ENCODE assay signal across 23 cellular contexts in genomic region chr16:86411878-86412277, GRCh38.
"Had no signal": no experiment of that assay in that cellular context is flagged by ENCODE, and none has a peak within 500 bp of the region (broad histone marks: within the 10 kb centered on the region; RNA-seq: fewer than 3 reads in every experiment).

No MANE protein-coding gene starts in this region.

- H3K27ac Mint-ChIP-seq: naive thymus-derived CD8-positive, alpha-beta T cell; stimulated activated effector memory CD8-positive, alpha-beta T cell treated with anti-CD3 and anti-CD28 coated beads, Interleukin-12 subunit alpha, Interleukin-12 subunit beta, amount 100 ng/mL, for 72 hours had no signal

- H3K27me3 ChIP-seq: pancreas, right lobe of liver, tibial nerve had no signal

- H3K4me3 Mint-ChIP-seq: naive thymus-derived CD8-positive, alpha-beta T cell; neural crest cell; stimulated activated effector memory CD8-positive, alpha-beta T cell treated with anti-CD3 and anti-CD28 coated beads, Interleukin-12 subunit alpha, Interleukin-12 subunit beta, amount 100 ng/mL, for 72 hours had no signal

- H3K4me1 ChIP-seq: gastrocnemius medialis, left lung, pancreas, right lobe of liver, tibial nerve, upper lobe of right lung, uterus had no signal

- H3K9me3 Mint-ChIP-seq: stimulated activated effector memory CD8-positive, alpha-beta T cell treated with anti-CD3 and anti-CD28 coated beads, Interleukin-12 subunit alpha, Interleukin-12 subunit beta, amount 100 ng/mL, for 72 hours had no signal

- H3K9me3 ChIP-seq: gastrocnemius medialis, left lung, neutrophil, pancreas, right lobe of liver, thoracic aorta, upper lobe of right lung, uterus had no signal

- H3K4me1 Mint-ChIP-seq: naive thymus-derived CD8-positive, alpha-beta T cell; stimulated activated effector memory CD8-positive, alpha-beta T cell treated with anti-CD3 and anti-CD28 coated beads, Interleukin-12 subunit alpha, Interleukin-12 subunit beta, amount 100 ng/mL, for 72 hours had no signal

- ATAC-seq: gastrocnemius medialis; heart left ventricle; left cardiac atrium; left lung; naive thymus-derived CD8-positive, alpha-beta T cell; pancreas; right lobe of liver; stimulated activated effector memory CD8-positive, alpha-beta T cell treated with anti-CD3 and anti-CD28 coated beads, Interleukin-12 subunit alpha, Interleukin-12 subunit beta, amount 100 ng/mL, for 72 hours; upper lobe of right lung had no signal

- H3K36me3 Mint-ChIP-seq: stimulated activated effector memory CD8-positive, alpha-beta T cell treated with anti-CD3 and anti-CD28 coated beads, Interleukin-12 subunit alpha, Interleukin-12 subunit beta, amount 100 ng/mL, for 72 hours had no signal

- DNase-seq: dorsolateral prefrontal cortex; effector CD4-positive, alpha-beta T cell; foreskin fibroblast; gastrocnemius medialis; heart left ventricle; hippocampal formation; left cardiac atrium; left lung; mesendoderm; midbrain; naive thymus-derived CD8-positive, alpha-beta T cell; pancreas; right lobe of liver; stimulated activated CD4-positive, alpha-beta T cell treated with anti-CD3 and anti-CD28 coated beads, Interleukin-2, amount 100 ng/mL, for 24 hours; stimulated activated CD4-positive, alpha-beta T cell treated with anti-CD3 and anti-CD28 coated beads, Interleukin-4, amount 100 ng/mL, for 24 hours; stimulated activated naive CD4-positive, alpha-beta T cell treated with Interleukin-2 at 50 U/mL for 16 hours; upper lobe of right lung; uterus had no signal

- H3K27ac ChIP-seq: dorsolateral prefrontal cortex, gastrocnemius medialis, left lung, neutrophil, pancreas, right lobe of liver, thoracic aorta, tibial nerve, upper lobe of right lung, uterus had no signal

- H3K4me3 ChIP-seq: dorsolateral prefrontal cortex, gastrocnemius medialis, heart left ventricle, left lung, pancreas, right lobe of liver, thoracic aorta, tibial nerve, upper lobe of right lung, uterus had no signal

- H3K36me3 ChIP-seq: gastrocnemius medialis, heart left ventricle, left lung, neutrophil, pancreas, right lobe of liver, thoracic aorta, tibial nerve, upper lobe of right lung, uterus had no signal
